In the genomic region with DNA sequence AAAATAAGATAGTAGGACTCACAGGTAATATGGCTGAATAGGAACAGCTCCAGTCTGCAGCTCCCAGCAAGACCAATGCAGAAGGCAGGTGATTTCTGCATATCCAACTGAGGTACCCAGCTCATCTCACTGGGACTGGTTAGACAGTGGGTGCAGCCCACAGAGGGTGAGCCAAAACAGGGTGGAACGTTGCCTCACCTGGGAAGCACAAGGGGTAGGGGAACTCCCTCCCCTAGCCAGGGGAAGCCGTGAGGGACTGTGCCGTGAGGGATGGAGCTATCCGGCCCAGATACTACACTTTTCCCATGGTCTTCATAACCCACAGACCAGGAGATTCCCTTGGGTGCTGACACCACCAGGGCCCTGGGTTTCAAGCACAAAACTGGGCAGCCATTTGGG, we compare ENCODE assay signal across 1 cellular context.
TF ChIP-seq lines count a peak whose summit lies in the region.

No MANE protein-coding gene starts in this region.

TF ChIP-seq in HepG2, 621 proteins besides CTCF, POLR2A, EP300 and RAD21:
- TF ChIP-seq ZBTB38 (CRISPR knock-in tag; IDR thresholded peaks at IDR 0.05), result 0 out of 2 replicates have a peak, but pooled peaks have one; percentile 6
